ENCODE assay signal across 8 cellular contexts in genomic region chr7:131522325-131522920, GRCh38. TPM values are rescaled to one million over a fixed set of nuclear protein-coding genes. Genes with fewer than 3 reads are reported as not detected.
DNase-seq lines count a peak whose midpoint lies in the region; TF ChIP-seq lines count a peak whose summit lies in the region.

No MANE protein-coding gene starts in this region.

- H3K9me3 ChIP-seq in Peyer's patch = no peaks in the 10 kb centered on the region
- no peaks in the 10 kb centered on the region for H3K9me3 ChIP-seq in suprapubic skin

- H3K36me3 Mint-ChIP-seq in activated T-cell treated with anti-CD3 and anti-CD28 coated beads, Interleukin-2, amount 50 U/mL, for 24 hours (ENCODE audit: low read depth) = no peaks in the 10 kb centered on the region

- TF ChIP-seq EP300 in suprapubic skin (IDR thresholded peaks at IDR 0.05) = no peak

- H3K4me3 ChIP-seq in Peyer's patch = no peak overlapping the region
- H3K4me3 ChIP-seq in suprapubic skin = no peak overlapping the region

- peaks cover 0 to 5% (median 0%) of the 10 kb centered on the region in 4 donors for H3K4me1 ChIP-seq in Peyer's patch
- H3K4me1 ChIP-seq in suprapubic skin = no peaks in the 10 kb centered on the region

- H3K9me3 Mint-ChIP-seq in activated T-cell treated with anti-CD3 and anti-CD28 coated beads, Interleukin-2, amount 50 U/mL, for 24 hours = no peaks in the 10 kb centered on the region

- H3K4me3 Mint-ChIP-seq in activated T-cell treated with anti-CD3 and anti-CD28 coated beads, Interleukin-2, amount 50 U/mL, for 24 hours = peak overlapping the region; percentile 23

- H3K27ac Mint-ChIP-seq in activated T-cell treated with anti-CD3 and anti-CD28 coated beads, Interleukin-2, amount 50 U/mL, for 24 hours = no peak overlapping the region

- peak overlapping the region in 3 of 4 donors; percentile 28 to 65 (median 38) for H3K27ac ChIP-seq in Peyer's patch
- peak overlapping the region; percentile 54 for H3K27ac ChIP-seq in suprapubic skin

- no peaks in the 10 kb centered on the region for H3K36me3 ChIP-seq in Peyer's patch
- H3K36me3 ChIP-seq in suprapubic skin = no peaks in the 10 kb centered on the region

- TF ChIP-seq POLR2A in Peyer's patch (IDR thresholded peaks at IDR 0.05) = no peak
- TF ChIP-seq POLR2A in suprapubic skin (IDR thresholded peaks at IDR 0.05) = no peak

- intact Hi-C loops in cardiac septum (cut with DNase I) = no loop called here

- TF ChIP-seq CTCF in Peyer's patch (IDR thresholded peaks at IDR 0.05) (no peak), suprapubic skin (IDR thresholded peaks at IDR 0.05) (no peak)

- H3K27me3 Mint-ChIP-seq in activated T-cell treated with anti-CD3 and anti-CD28 coated beads, Interleukin-2, amount 50 U/mL, for 24 hours = no peaks in the 10 kb centered on the region

- DNase-seq in activated T-cell treated with anti-CD3 and anti-CD28 coated beads, Interleukin-2, amount 50 U/mL, for 24 hours = no peak
- no peak for DNase-seq in activated T-cell treated with anti-CD3 and anti-CD28 coated beads, Interleukin-2, amount 50 U/mL, for 48 hours
- DNase-seq in Peyer's patch (no peak), cardiac septum (ENCODE audit: low spot score) (peak; percentile 70), suprapubic skin (ENCODE audit: low spot score in 2 of 2) (peak in 1 of 2 donors; percentile 10), iPS-NIHi7 (ENCODE audit: extremely low spot score) (no peak), NCI-H1417 treated with DMSO at 0.1 percent for 48 hours (lab: John Stamatoyannopoulos, UW) (no peak), NCI-H446 (lab: John Stamatoyannopoulos, UW) (no peak)

- 80% methylated on average over 10 of the region's 10 CpGs for WGBS in suprapubic skin

- H3K4me1 Mint-ChIP-seq in activated T-cell treated with anti-CD3 and anti-CD28 coated beads, Interleukin-2, amount 50 U/mL, for 24 hours (ENCODE audit: low read depth) = peaks cover 11% of the 10 kb centered on the region

- H3K27me3 ChIP-seq in Peyer's patch (no peaks in the 10 kb centered on the region), suprapubic skin (no peaks in the 10 kb centered on the region)

RNA-seq across cellular contexts. Expression of gene PODXL, which starts 34.0 kb away (rescaled TPM):
- total RNA-seq in Peyer's patch = 10 to 100 TPM in 3 of 4 donors, 1 to 10 TPM in 1; 7.5 to 40.4 (median 15.2) TPM
- 76.2 TPM for total RNA-seq in cardiac septum
- total RNA-seq in suprapubic skin = 10 to 100 TPM; 10.2 to 27.9 (median 17.8) TPM
